ENCODE assay signal across 28 cellular contexts in the genomic region with DNA sequence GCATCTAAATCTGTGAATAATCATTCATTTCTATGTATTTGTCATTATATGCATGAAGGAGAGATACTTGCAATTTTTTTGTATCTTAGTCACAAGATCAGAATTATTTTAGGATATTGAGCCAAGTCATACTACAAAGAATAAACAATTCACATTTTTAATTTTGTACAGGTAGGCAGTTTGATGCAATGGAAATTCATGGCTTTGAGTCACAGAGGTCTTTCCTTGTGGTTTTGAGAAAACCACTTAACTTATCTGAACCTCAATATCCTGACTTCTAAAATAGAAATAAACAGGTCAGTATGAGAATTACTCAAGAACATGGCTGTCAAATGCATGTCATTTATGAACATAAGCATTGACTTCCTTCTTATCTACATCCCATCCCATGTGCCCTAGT.
DNase-seq lines count a peak whose midpoint lies in the region; ATAC-seq, FAIRE-seq and TF ChIP-seq lines count a peak whose summit lies in the region.
"Had no signal": no experiment of that assay in that cellular context is flagged by ENCODE, and none has a peak within 500 bp of the region (broad histone marks: within the 10 kb centered on the region; RNA-seq: fewer than 3 reads in every experiment).

No MANE protein-coding gene starts in this region.

- DNase-seq in MCF 10A (ENCODE audit: unreplicated experiment) (no peak), breast epithelium (ENCODE audit: low spot score in 2 of 2) (no peak), RCC 7860 (ENCODE audit: low spot score) (peak; percentile 13), choroid plexus epithelial cell (ENCODE audit: low read depth) (peak; percentile 34), type B pancreatic cell (ENCODE audit: extremely low spot score, unreplicated experiment) (no peak), NCI-H1105 (lab: John Stamatoyannopoulos, UW) (no peak), SK-N-SH (no peak)
- DNase-seq: activated CD4-positive, alpha-beta T cell treated with anti-CD3 and anti-CD28 coated beads, Interleukin-2, amount 50 U/mL, for 1 hour; activated gamma-delta T cell; amniotic stem cell; Calu3; H9; hypothalamus; kidney; mesenchymal stem cell; MV-4-11; natural killer cell; NCI-H1930; NCI-H446; sigmoid colon; stimulated activated CD4-positive, alpha-beta T cell treated with anti-CD3 and anti-CD28 coated beads, Interleukin-1b, Interleukin-23, amount 100 ng/mL, for 48 hours; stomach; T-cell; upper lobe of left lung had no signal

- H3K27ac ChIP-seq in breast epithelium (no peak overlapping the region), SK-N-SH (ENCODE audit: low read depth in 2 of 2, low read length in 1 of 2) (no peak overlapping the region)
- H3K27ac ChIP-seq: 22Rv1, parathyroid adenoma, sigmoid colon, stomach, upper lobe of left lung had no signal

- no peaks in the 10 kb centered on the region for H3F3A ChIP-seq in SK-N-SH (replicated peaks; ENCODE audit: insufficient read depth)

- H3K4me3 ChIP-seq in breast epithelium (no peak overlapping the region), choroid plexus epithelial cell (ENCODE audit: low read depth, low read length) (no peak overlapping the region), SK-N-SH (ENCODE audit: low read depth in 2 of 2, low read length in 1 of 2) (no peak overlapping the region)
- H3K4me3 ChIP-seq: K562, sigmoid colon, stomach, upper lobe of left lung had no signal

- no peak for TF ChIP-seq POLR2A in breast epithelium (IDR thresholded peaks at IDR 0.05)

- H3K9ac ChIP-seq in SK-N-SH, result no peak overlapping the region
- H3K9ac ChIP-seq: parathyroid adenoma had no signal

- H3K9me2 ChIP-seq in SK-N-SH, result no peaks in the 10 kb centered on the region

- no peaks in the 10 kb centered on the region for H3K27me3 ChIP-seq in breast epithelium
- H3K27me3 ChIP-seq in SK-N-SH (ENCODE audit: insufficient read depth), result no peaks in the 10 kb centered on the region
- H3K27me3 ChIP-seq: sigmoid colon, upper lobe of left lung had no signal

- POLR2A ChIA-PET in MCF 10A (lab: Yijun Ruan, JAX) (interaction anchor here (0.7 kb wide), 1 partner anchor 54 kb away, joined by 3 read pairs; no protein-coding TSS in a partner anchor), SK-N-SH (lab: Yijun Ruan, JAX) (no interaction called here)

- intact Hi-C loops in MCF 10A (cut with micrococcal nuclease) (no loop called here), breast epithelium (cut with DNase I; ENCODE audit: low total_unique reads) (no loop called here)

- TF ChIP-seq EP300 in SK-N-SH (IDR thresholded peaks at IDR 0.05; ENCODE audit: borderline replicate concordance in 1 of 2, low read depth in 1 of 2, low read length in 1 of 2), result no peak

- H3K4me3 Mint-ChIP-seq in MCF 10A (ENCODE audit: unreplicated experiment) (no peak overlapping the region), type B pancreatic cell (no peak overlapping the region)
- H3K4me3 Mint-ChIP-seq: H9, T-cell had no signal

- no peak overlapping the region for H2AFZ ChIP-seq in SK-N-SH (ENCODE audit: low read depth)
- H2AFZ ChIP-seq: parathyroid adenoma had no signal

- H3K27me3 Mint-ChIP-seq in MCF 10A (ENCODE audit: insufficient read depth, unreplicated experiment) (no peaks in the 10 kb centered on the region), type B pancreatic cell (no peaks in the 10 kb centered on the region)
- H3K27me3 Mint-ChIP-seq: T-cell had no signal

- no peaks in the 10 kb centered on the region for H4K20me1 ChIP-seq in SK-N-SH (ENCODE audit: insufficient read depth)

- no peak overlapping the region for H3K4me2 ChIP-seq in SK-N-SH

- no peak for TF ChIP-seq RAD21 in SK-N-SH (IDR thresholded peaks at IDR 0.05; ENCODE audit: low read length)

- no peaks in the 10 kb centered on the region for H3K9me3 ChIP-seq in breast epithelium
- no peaks in the 10 kb centered on the region for H3K9me3 ChIP-seq in SK-N-SH
- H3K9me3 ChIP-seq: sigmoid colon, stomach, upper lobe of left lung had no signal

- peaks cover 19% of the 10 kb centered on the region for H3K4me1 Mint-ChIP-seq in MCF 10A (ENCODE audit: insufficient read depth, unreplicated experiment)
- peaks cover 25% of the 10 kb centered on the region for H3K4me1 Mint-ChIP-seq in type B pancreatic cell (ENCODE audit: unreplicated experiment)

- H3K9me3 Mint-ChIP-seq in MCF 10A (ENCODE audit: unreplicated experiment) (peaks cover 8% of the 10 kb centered on the region), type B pancreatic cell (peaks cover 9% of the 10 kb centered on the region)
- H3K9me3 Mint-ChIP-seq: H9 had no signal

- H3K36me3 Mint-ChIP-seq in MCF 10A (ENCODE audit: insufficient read depth, unreplicated experiment), result no peaks in the 10 kb centered on the region
- no peaks in the 10 kb centered on the region for H3K36me3 Mint-ChIP-seq in type B pancreatic cell
- H3K36me3 Mint-ChIP-seq: natural killer cell, T-cell had no signal

- no peaks in the 10 kb centered on the region for H3K4me1 ChIP-seq in breast epithelium
- H3K4me1 ChIP-seq in SK-N-SH (ENCODE audit: control insufficient read depth in 1 of 2, insufficient read depth in 2 of 2, low read depth in 1 of 2, low read length in 1 of 2), result peaks cover 0 to 6% of the 10 kb centered on the region in 2 experiments; a peak in 1 of 4 replicates
- H3K4me1 ChIP-seq: parathyroid adenoma, sigmoid colon, stomach, upper lobe of left lung had no signal

- CTCF ChIA-PET in MCF 10A (lab: Yijun Ruan, JAX) (no interaction called here), SK-N-SH (lab: Yijun Ruan, JAX) (no interaction called here)

- no peaks in the 10 kb centered on the region for H3K79me2 ChIP-seq in SK-N-SH (ENCODE audit: insufficient read depth)
- H3K79me2 ChIP-seq: parathyroid adenoma had no signal

- FAIRE-seq in RCC 7860 (lab: Jason Lieb, UNC), result no peak
- FAIRE-seq: K562, kidney had no signal

- BruUV-seq in MCF 10A (replicated peaks; lab: Mats Ljungman, UMichigan), result no TSS peak

- ATAC-seq in GM19324 (IDR thresholded peaks at IDR 0.05; ENCODE audit: low FRiP score, unreplicated experiment), result no peak
- ATAC-seq: K562, T-cell had no signal

- H3K27ac Mint-ChIP-seq in MCF 10A (ENCODE audit: low read depth, unreplicated experiment) (peak overlapping the region; percentile 14), type B pancreatic cell (peak overlapping the region; percentile 77)
- H3K27ac Mint-ChIP-seq: T-cell had no signal

- H3K36me3 ChIP-seq in breast epithelium (no peaks in the 10 kb centered on the region), SK-N-SH (replicated peaks in 1 of 2; ENCODE audit: control insufficient read depth in 1 of 2, insufficient read depth in 2 of 2, low read length in 1 of 2) (no peaks in the 10 kb centered on the region)
- H3K36me3 ChIP-seq: sigmoid colon, stomach, upper lobe of left lung had no signal

- TF ChIP-seq CTCF in MCF 10A (IDR thresholded peaks at IDR 0.05; ENCODE audit: unreplicated experiment) (no peak), breast epithelium (IDR thresholded peaks at IDR 0.05) (no peak), choroid plexus epithelial cell (conservative IDR thresholded peaks at IDR 0.05; ENCODE audit: low read depth, low read length) (no peak), type B pancreatic cell (conservative IDR thresholded peaks at IDR 0.05) (no peak), SK-N-SH (IDR thresholded peaks at IDR 0.05) (no peak)

TF ChIP-seq in SK-N-SH, 30 proteins besides CTCF, POLR2A, EP300 and RAD21:
- TF ChIP-seq, protein P1, sequence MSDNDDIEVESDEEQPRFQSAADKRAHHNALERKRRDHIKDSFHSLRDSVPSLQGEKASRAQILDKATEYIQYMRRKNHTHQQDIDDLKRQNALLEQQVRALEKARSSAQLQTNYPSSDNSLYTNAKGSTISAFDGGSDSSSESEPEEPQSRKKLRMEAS (IDR thresholded peaks at IDR 0.05; ENCODE audit: low read depth), result no peak
- TF ChIP-seq POLR2AphosphoS5 (IDR thresholded peaks at IDR 0.05; ENCODE audit: low read depth, low read length), result no peak

Comparison
In these comparisons a context has a peak if more than half of its experiments do, and no peak if none do; other contexts are left out.
1. DNase-seq: peak in RCC 7860 (single experiment) and choroid plexus epithelial cell (single experiment); none in MCF 10A (single experiment), breast epithelium (0 of 2), type B pancreatic cell (single experiment), NCI-H1105 (single experiment) and SK-N-SH (single experiment).